8 cellular contexts compared by ENCODE assay signal in the genomic region with DNA sequence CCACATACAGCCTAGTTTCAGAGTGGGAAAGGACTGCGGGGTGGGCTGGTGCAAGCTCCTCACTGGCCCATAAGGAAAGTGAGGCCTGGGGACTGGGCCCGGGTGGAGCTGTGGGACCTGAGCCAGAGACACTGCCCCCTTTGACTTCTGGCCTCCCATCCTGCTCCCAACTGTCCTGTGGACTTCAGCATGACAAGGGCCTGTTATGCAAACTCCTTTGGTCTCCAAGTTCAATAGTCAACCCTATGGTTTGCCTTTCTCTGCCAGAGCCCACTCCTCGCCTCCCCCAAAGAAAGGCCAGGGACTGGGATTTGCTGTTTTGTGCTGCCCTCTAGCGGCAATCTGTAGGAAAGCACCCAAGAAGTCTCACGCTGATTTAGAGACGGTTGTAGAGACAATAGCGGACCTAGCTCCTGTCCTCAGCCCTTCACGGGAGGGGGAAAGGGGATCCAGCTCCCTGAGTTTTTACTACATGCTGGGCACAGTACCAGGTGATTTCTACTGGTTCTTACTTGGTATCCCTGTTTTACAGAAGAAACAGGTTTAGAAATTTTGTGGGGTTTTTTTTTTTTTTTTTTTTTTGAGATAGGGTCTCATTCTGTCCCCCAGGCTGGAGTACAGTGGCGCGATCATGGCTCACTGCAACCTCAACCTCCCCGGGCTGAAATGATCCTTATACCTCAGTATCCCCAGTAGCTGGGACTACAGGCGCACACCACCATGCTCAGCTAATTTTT. TPM values are rescaled to one million over a fixed set of nuclear protein-coding genes. Genes with fewer than 3 reads are reported as not detected.
A peak's percentile ranks its signal among the peaks of the same experiment; 100 is the strongest.
DNase-seq lines count a peak whose midpoint lies in the region; ATAC-seq and TF ChIP-seq lines count a peak whose summit lies in the region.

No MANE protein-coding gene starts in this region.

- peaks cover 83% of the 10 kb centered on the region for H3K27me3 Mint-ChIP-seq in stimulated activated naive CD8-positive, alpha-beta T cell treated with anti-CD3 and anti-CD28 coated beads, Interleukin-15, amount 100 ng/mL, for 72 hours

- peak; percentile 67 for ATAC-seq in stimulated activated naive CD8-positive, alpha-beta T cell treated with anti-CD3 and anti-CD28 coated beads, Interleukin-15, amount 100 ng/mL, for 72 hours
- ATAC-seq in GM19463 (IDR thresholded peaks at IDR 0.05; ENCODE audit: unreplicated experiment) = no peak

- POLR2A ChIA-PET in BJ (lab: Charles Lee) = no interaction called here

- TF ChIP-seq CTCF in BJ (IDR thresholded peaks at IDR 0.05; ENCODE audit: insufficient read depth, low read depth, low read length) (peak; percentile 83), coronary artery (IDR thresholded peaks at IDR 0.05) (peak; percentile 50)

- peaks cover 31% of the 10 kb centered on the region for H3K4me1 Mint-ChIP-seq in stimulated activated naive CD8-positive, alpha-beta T cell treated with anti-CD3 and anti-CD28 coated beads, Interleukin-15, amount 100 ng/mL, for 72 hours

- no peaks in the 10 kb centered on the region for H3K9me3 Mint-ChIP-seq in stimulated activated naive CD8-positive, alpha-beta T cell treated with anti-CD3 and anti-CD28 coated beads, Interleukin-15, amount 100 ng/mL, for 72 hours

- DNase-seq in BJ (ENCODE audit: low read depth) (no peak), HCEC 1CT (peak; percentile 47), NCI-H524 (lab: John Stamatoyannopoulos, UW) (peak; percentile 82 to 94), coronary artery (ENCODE audit: low spot score) (no peak), lung microvascular endothelial cell (ENCODE audit: low read depth in 2 of 2) (peak; percentile 72 to 75)
- peak; percentile 47 for DNase-seq in activated CD4-positive, alpha-beta T cell treated with anti-CD3 and anti-CD28 coated beads for 24 hours (ENCODE audit: low read depth in 2 of 2)
- peak; percentile 68 to 71 for DNase-seq in stimulated activated naive CD8-positive, alpha-beta T cell treated with anti-CD3 and anti-CD28 coated beads, Interleukin-15, amount 100 ng/mL, for 72 hours

- H3K27me3 ChIP-seq in BJ (ENCODE audit: control insufficient read depth, insufficient read depth, low read length) = peaks cover 30% of the 10 kb centered on the region

- H3K4me3 ChIP-seq in BJ (ENCODE audit: low read depth, low read length) (no peak overlapping the region), coronary artery (no peak overlapping the region)

- no peaks in the 10 kb centered on the region for H3K36me3 ChIP-seq in BJ (ENCODE audit: control insufficient read depth, insufficient read depth, low read length)

- peak overlapping the region in 1 of 2 donors; percentile 50 for H3K4me3 Mint-ChIP-seq in stimulated activated naive CD8-positive, alpha-beta T cell treated with anti-CD3 and anti-CD28 coated beads, Interleukin-15, amount 100 ng/mL, for 72 hours

- no peak overlapping the region for H3K27ac Mint-ChIP-seq in stimulated activated naive CD8-positive, alpha-beta T cell treated with anti-CD3 and anti-CD28 coated beads, Interleukin-15, amount 100 ng/mL, for 72 hours

- CTCF ChIA-PET in BJ (lab: Yijun Ruan, JAX) = interaction anchor here (0.6 to 6.0 kb wide), 34 partner anchors 9 to 376 kb away, joined by 3 to 46 read pairs (median 4); partner anchors contain the start of genes ALDOA, C16orf92, CDIPT and KIF22

- H3K27ac ChIP-seq in coronary artery = no peak overlapping the region

RNA-seq across cellular contexts. Expression of gene TLCD3B, which starts 1.2 kb away (rescaled TPM):
- 0.06 and 0.13 TPM in 2 replicates for polyA plus RNA-seq in BJ (2011; rRNA removed)
- not detected in 2 replicates for polyA minus RNA-seq in BJ (2011; rRNA and poly(A)+ RNA removed)
- total RNA-seq in lung microvascular endothelial cell = not detected in 2 replicates

RNA-seq across cellular contexts. Expression of gene C16orf92, which starts 9.3 kb away (rescaled TPM):
- polyA plus RNA-seq in BJ (2011; rRNA removed) = not detected in 2 replicates
- polyA minus RNA-seq in BJ (2011; rRNA and poly(A)+ RNA removed) = not detected in 2 replicates
- not detected in 2 replicates for total RNA-seq in lung microvascular endothelial cell

RNA-seq across cellular contexts. Expression of gene DOC2A, which starts 21.4 kb away (rescaled TPM):
- polyA plus RNA-seq in BJ (2011; rRNA removed) = 0.26 and 0.64 TPM in 2 replicates
- polyA minus RNA-seq in BJ (2011; rRNA and poly(A)+ RNA removed) = not detected in 2 replicates
- total RNA-seq in lung microvascular endothelial cell = under 0.01 and 0.20 TPM in 2 replicates

RNA-seq across cellular contexts. Expression of gene ALDOA, which starts 33.3 kb away (rescaled TPM):
- polyA plus RNA-seq in BJ (2011; rRNA removed) = 754 and 1,788 TPM in 2 replicates
- polyA minus RNA-seq in BJ (2011; rRNA and poly(A)+ RNA removed) = 1,262 and 1,289 TPM in 2 replicates
- 319 and 337 TPM in 2 replicates for total RNA-seq in lung microvascular endothelial cell

RNA-seq across cellular contexts. Expression of gene INO80E, which starts 36.2 kb away (rescaled TPM):
- polyA plus RNA-seq in BJ (2011; rRNA removed) = 34.5 and 35.6 TPM in 2 replicates
- polyA minus RNA-seq in BJ (2011; rRNA and poly(A)+ RNA removed) = 7.3 and 8.0 TPM in 2 replicates
- 14.4 and 15.7 TPM in 2 replicates for total RNA-seq in lung microvascular endothelial cell

Comparison
In these comparisons a context has a peak if more than half of its experiments do, and no peak if none do; other contexts are left out.
1. DNase-seq: peak in HCEC 1CT (single experiment), NCI-H524 (2 of 2), activated CD4-positive, alpha-beta T cell treated with anti-CD3 and anti-CD28 coated beads for 24 hours (2 of 2), lung microvascular endothelial cell (2 of 2) and stimulated activated naive CD8-positive, alpha-beta T cell treated with anti-CD3 and anti-CD28 coated beads, Interleukin-15, amount 100 ng/mL, for 72 hours (2 of 2); none in BJ (single experiment) and coronary artery (single experiment).